In genomic region chr16:88811600-88811849, GRCh38 we compare ENCODE assay signal across 8 cellular contexts. TPM values are rescaled to one million over a fixed set of nuclear protein-coding genes. Genes with fewer than 3 reads are reported as not detected.
DNase-seq lines count a peak whose midpoint lies in the region; ATAC-seq and TF ChIP-seq lines count a peak whose summit lies in the region.

No MANE protein-coding gene starts in this region.

- WGBS in esophagus, 2 donors: 0 to 1% methylated on average over 23 to 30 of the region's 30 CpGs
- WGBS in sigmoid colon, 2 donors: 0 to 1% methylated on average over 30 of the region's 30 CpGs

- peak overlapping the region; percentile 80 for H3K4me2 ChIP-seq in OCI-LY3 (ENCODE audit: low read length)

- H3K27me3 ChIP-seq in left ventricle myocardium inferior (ENCODE audit: low read depth) (no peaks in the 10 kb centered on the region), OCI-LY3 (ENCODE audit: low read depth, low read length) (no peaks in the 10 kb centered on the region), esophagus (ENCODE audit: control insufficient read depth in 1 of 2, insufficient read depth in 2 of 2, low read length in 2 of 2) (no peaks in the 10 kb centered on the region), sigmoid colon (no peaks in the 10 kb centered on the region)

- H3K36me3 ChIP-seq in left ventricle myocardium inferior (peaks cover 11% of the 10 kb centered on the region), OCI-LY3 (replicated peaks; ENCODE audit: low read depth, low read length) (peaks cover 29% of the 10 kb centered on the region), esophagus (ENCODE audit: control insufficient read depth in 2 of 2, insufficient read depth in 2 of 2, low read length in 1 of 2) (peaks cover 0 to 25% of the 10 kb centered on the region in 2 donors), sigmoid colon (peaks cover 0 to 21% (median 5%) of the 10 kb centered on the region in 4 donors)

- intact Hi-C loops in left ventricle myocardium inferior (cut with micrococcal nuclease) (no loop called here), Right ventricle myocardium inferior (cut with DNase I) (loop anchor here (5.0 kb wide), 3 partner anchors 131 to 406 kb away; partner anchors contain the start of genes CDH15 and ZNF778), sigmoid colon (cut with DNase I) (loop anchor here (1.0 to 5.0 kb wide), 2 partner anchors 46 to 131 kb away; partner anchors contain the start of gene TRAPPC2L)

- TF ChIP-seq CTCF in left ventricle myocardium inferior (IDR thresholded peaks at IDR 0.05; ENCODE audit: borderline replicate concordance): no peak
- TF ChIP-seq CTCF in OCI-LY3 (IDR thresholded peaks at IDR 0.05; ENCODE audit: low read depth, low read length): no peak
- no peak for TF ChIP-seq CTCF in sigmoid colon (IDR thresholded peaks at IDR 0.05)
- no peak for TF ChIP-seq CTCF in GM10248 (IDR thresholded peaks at IDR 0.05; ENCODE audit: control extremely low read depth, extremely low read depth, low read depth, missing control alignments)
- TF ChIP-seq CTCF in GM20000 (IDR thresholded peaks at IDR 0.05; ENCODE audit: extremely low read depth, missing control alignments): no peak

- H3K9ac ChIP-seq in OCI-LY3 (ENCODE audit: low read length): peak overlapping the region; percentile 73

- peaks cover 21% of the 10 kb centered on the region for H3K79me2 ChIP-seq in OCI-LY3 (ENCODE audit: low read length)

- ATAC-seq in Right ventricle myocardium inferior (no peak), GM21390 (IDR thresholded peaks at IDR 0.05; ENCODE audit: unreplicated experiment) (no peak)

- H2AFZ ChIP-seq in OCI-LY3 (ENCODE audit: low read depth, low read length): no peak overlapping the region

- no peak for TF ChIP-seq EP300 in sigmoid colon (IDR thresholded peaks at IDR 0.05)

- H3K4me3 ChIP-seq in left ventricle myocardium inferior: peak overlapping the region; percentile 90
- peak overlapping the region; percentile 84 for H3K4me3 ChIP-seq in OCI-LY3 (ENCODE audit: low read length)
- H3K4me3 ChIP-seq in esophagus (ENCODE audit: low read depth in 1 of 2, low read length in 2 of 2): peak overlapping the region; percentile 57 to 83
- peak overlapping the region; percentile 63 to 88 (median 76) for H3K4me3 ChIP-seq in sigmoid colon

- no peak for TF ChIP-seq POLR2A in sigmoid colon (IDR thresholded peaks at IDR 0.05)

- H3K9me3 ChIP-seq in left ventricle myocardium inferior (replicated peaks) (no peaks in the 10 kb centered on the region), OCI-LY3 (ENCODE audit: insufficient read depth, low read length) (no peaks in the 10 kb centered on the region), esophagus (ENCODE audit: control insufficient read depth in 2 of 2, insufficient read depth in 1 of 2, low read depth in 1 of 2, low read length in 1 of 2) (no peaks in the 10 kb centered on the region), sigmoid colon (no peaks in the 10 kb centered on the region)

- CTCF ChIA-PET in GM10248 (lab: Yijun Ruan, JAX): interaction anchor here (0.9 to 6.7 kb wide), 7 partner anchors 9 to 356 kb away, joined by 3 to 37 read pairs (median 10); partner anchors contain the start of genes GALNS and TRAPPC2L

- H3K4me1 ChIP-seq in left ventricle myocardium inferior (peaks cover 43% of the 10 kb centered on the region), OCI-LY3 (ENCODE audit: low read length) (peaks cover 11% of the 10 kb centered on the region), esophagus (ENCODE audit: control insufficient read depth in 2 of 2, insufficient read depth in 2 of 2, low read length in 1 of 2) (peaks cover 11 to 26% of the 10 kb centered on the region in 2 donors), sigmoid colon (peaks cover 0 to 36% (median 28%) of the 10 kb centered on the region in 4 donors)

- DNase-seq in left ventricle myocardium inferior (no peak), Right ventricle myocardium inferior (ENCODE audit: missing footprints) (no peak), sigmoid colon (no peak), GM10248 (ENCODE audit: extremely low spot score) (no peak), GM20000 (ENCODE audit: low spot score) (no peak)

- H3K27ac ChIP-seq in left ventricle myocardium inferior (replicated peaks) (peak overlapping the region; percentile 97), OCI-LY3 (ENCODE audit: low read length) (peak overlapping the region; percentile 57), esophagus (ENCODE audit: low read depth in 2 of 2, low read length in 1 of 2) (peak overlapping the region; percentile 86 to 95), sigmoid colon (peak overlapping the region; percentile 91 to 96 (median 96))

- peaks cover 20% of the 10 kb centered on the region; the same call in 1 of the 2 replicates for H4K20me1 ChIP-seq in OCI-LY3 (ENCODE audit: insufficient read depth, low read length)

- POLR2A ChIA-PET in GM10248 (lab: Yijun Ruan, JAX): interaction anchor here (0.5 to 1.3 kb wide), 3 partner anchors 44 to 381 kb away, joined by 3 to 5 read pairs (median 3); no protein-coding TSS in a partner anchor

RNA-seq across cellular contexts. Expression of gene APRT, which starts 0.2 kb away (rescaled TPM):
- total RNA-seq in left ventricle myocardium inferior: 39.2 TPM
- total RNA-seq in Right ventricle myocardium inferior: 45.3 TPM
- 100 to 1,000 TPM; 137 to 223 TPM for polyA plus RNA-seq in esophagus
- total RNA-seq in sigmoid colon: 10 to 100 TPM; 56.6 to 78.3 (median 62.5) TPM
- polyA plus RNA-seq in sigmoid colon: 100 to 1,000 TPM; 245 to 329 (median 294) TPM

RNA-seq across cellular contexts. Expression of gene CDT1, which starts 7.9 kb away (rescaled TPM):
- 0.63 TPM for total RNA-seq in left ventricle myocardium inferior
- 0.65 TPM for total RNA-seq in Right ventricle myocardium inferior
- polyA plus RNA-seq in esophagus: 1 to 10 TPM; 5.8 to 9.9 TPM
- total RNA-seq in sigmoid colon: 1 to 10 TPM in 1 of 4 donors, under 1 TPM in 2, not detected in 1; 0.71 to 3.0 (median 0.81) TPM
- 10 to 100 TPM in 1 of 3 donors, 1 to 10 TPM in 2; 3.6 to 17.4 (median 6.9) TPM for polyA plus RNA-seq in sigmoid colon

RNA-seq across cellular contexts. Expression of gene PIEZO1, which starts 26.5 kb away (rescaled TPM):
- 17.1 TPM for total RNA-seq in left ventricle myocardium inferior
- total RNA-seq in Right ventricle myocardium inferior: 18.1 TPM
- polyA plus RNA-seq in esophagus: 100 to 1,000 TPM; 102 to 172 TPM
- total RNA-seq in sigmoid colon: 100 to 1,000 TPM in 3 of 4 donors, 10 to 100 TPM in 1; 97.4 to 242 (median 158) TPM
- 100 to 1,000 TPM in 1 of 3 donors, 10 to 100 TPM in 2; 18.0 to 169 (median 29.4) TPM for polyA plus RNA-seq in sigmoid colon

RNA-seq across cellular contexts. Expression of gene GALNS, which starts 45.2 kb away (rescaled TPM):
- total RNA-seq in left ventricle myocardium inferior: 15.5 TPM
- total RNA-seq in Right ventricle myocardium inferior: 15.8 TPM
- polyA plus RNA-seq in esophagus: 10 to 100 TPM; 10.7 to 20.4 TPM
- total RNA-seq in sigmoid colon: 10 to 100 TPM in 3 of 4 donors, 1 to 10 TPM in 1; 6.7 to 50.4 (median 11.4) TPM
- 10 to 100 TPM in 1 of 3 donors, 1 to 10 TPM in 2; 6.2 to 32.4 (median 9.0) TPM for polyA plus RNA-seq in sigmoid colon

RNA-seq across cellular contexts. Expression of gene TRAPPC2L, which starts 45.4 kb away (rescaled TPM):
- total RNA-seq in left ventricle myocardium inferior: 52.7 TPM
- 58.7 TPM for total RNA-seq in Right ventricle myocardium inferior
- polyA plus RNA-seq in esophagus: 10 to 100 TPM; 42.8 to 44.1 TPM
- total RNA-seq in sigmoid colon: 10 to 100 TPM; 30.7 to 42.1 (median 39.3) TPM
- polyA plus RNA-seq in sigmoid colon: 10 to 100 TPM; 42.1 to 56.5 (median 46.0) TPM
